ENCODE assay signal across 1 cellular context in genomic region chr4:48739560-48740019, GRCh38.
A peak's percentile ranks its signal among the peaks of the same experiment; 100 is the strongest.
TF ChIP-seq lines count a peak whose summit lies in the region.

No MANE protein-coding gene starts in this region.

TF ChIP-seq in K562, 482 proteins besides CTCF, POLR2A, EP300 and RAD21 (continued from another document and continues in another):
- no peak for TF ChIP-seq ETS2 (tag; IDR thresholded peaks at IDR 0.05; ENCODE audit: borderline replicate concordance, poor library complexity, severe bottlenecking)
- TF ChIP-seq SAFB (IDR thresholded peaks at IDR 0.05; ENCODE audit: borderline replicate concordance, low read depth, low read length): no peak
- TF ChIP-seq ZC3H4 (CRISPR knock-in tag; IDR thresholded peaks at IDR 0.05; ENCODE audit: borderline replicate concordance): no peak
- TF ChIP-seq SETDB1 (IDR thresholded peaks at IDR 0.05; ENCODE audit: low read length): no peak
- TF ChIP-seq GTF2F1 (IDR thresholded peaks at IDR 0.05; ENCODE audit: low read depth, low read length): no peak
- TF ChIP-seq PCBP2 (IDR thresholded peaks at IDR 0.05; ENCODE audit: low read depth, low read length, poor library complexity, severe bottlenecking): no peak
- TF ChIP-seq MAFK (IDR thresholded peaks at IDR 0.05; ENCODE audit: low read length): no peak
- TF ChIP-seq ZNF384 (IDR thresholded peaks at IDR 0.05; ENCODE audit: low read depth, low read length): no peak
- no peak for TF ChIP-seq CHCHD3 (CRISPR knock-in tag; IDR thresholded peaks at IDR 0.05)
- TF ChIP-seq ZNF511 (CRISPR knock-in tag; IDR thresholded peaks at IDR 0.05): no peak
- no peak for TF ChIP-seq EP400 (IDR thresholded peaks at IDR 0.05)
- TF ChIP-seq E2F1 (CRISPR knock-in tag; IDR thresholded peaks at IDR 0.05): no peak
- TF ChIP-seq CXXC5 (CRISPR knock-in tag; IDR thresholded peaks at IDR 0.05): no peak
- TF ChIP-seq CAMTA2 (CRISPR knock-in tag; conservative IDR thresholded peaks at IDR 0.05): no peak
- TF ChIP-seq VEZF1 (CRISPR knock-in tag; IDR thresholded peaks at IDR 0.05): 0 out of 2 replicates have a peak, but pooled peaks have one; percentile 20
- TF ChIP-seq HMGN3 (IDR thresholded peaks at IDR 0.05; ENCODE audit: borderline replicate concordance, extremely low read depth, insufficient read length, low read depth, low read length): no peak
- no peak for TF ChIP-seq IRF9 (tag; IDR thresholded peaks at IDR 0.05)
- no peak for TF ChIP-seq TSHZ1 (CRISPR knock-in tag; IDR thresholded peaks at IDR 0.05)
- TF ChIP-seq E4F1 (CRISPR knock-in tag; IDR thresholded peaks at IDR 0.05; ENCODE audit: borderline replicate concordance): no peak
- no peak for TF ChIP-seq ZNF134 (CRISPR knock-in tag; conservative IDR thresholded peaks at IDR 0.05)
- no peak for TF ChIP-seq ATF1 (CRISPR knock-in tag; IDR thresholded peaks at IDR 0.05)
- TF ChIP-seq ATF1 (tag; IDR thresholded peaks at IDR 0.05): no peak
- no peak for TF ChIP-seq E2F6 (IDR thresholded peaks at IDR 0.05; ENCODE audit: borderline replicate concordance in 1 of 2, extremely low read depth in 1 of 2, insufficient read depth in 1 of 2, insufficient read length in 1 of 2, low read depth in 1 of 2, low read length in 1 of 2, poor library complexity in 1 of 2, severe bottlenecking in 1 of 2)
- TF ChIP-seq CLOCK (CRISPR knock-in tag; IDR thresholded peaks at IDR 0.05; ENCODE audit: borderline replicate concordance): no peak
- TF ChIP-seq NCOA4 (IDR thresholded peaks at IDR 0.05; ENCODE audit: partially characterized antibody): no peak
- TF ChIP-seq ZNF707 (CRISPR knock-in tag; conservative IDR thresholded peaks at IDR 0.05): no peak
- no peak for TF ChIP-seq NR3C1 (CRISPR knock-in tag; IDR thresholded peaks at IDR 0.05)
- TF ChIP-seq HEY1 (CRISPR knock-in tag; IDR thresholded peaks at IDR 0.05; ENCODE audit: borderline replicate concordance): no peak
- TF ChIP-seq TEAD4 (IDR thresholded peaks at IDR 0.05; ENCODE audit: low read length): peak; percentile 81
- no peak for TF ChIP-seq TEAD4 (CRISPR knock-in tag; IDR thresholded peaks at IDR 0.05; ENCODE audit: borderline replicate concordance)
- no peak for TF ChIP-seq SMAD2 (IDR thresholded peaks at IDR 0.05; ENCODE audit: low read depth, low read length)
- no peak for TF ChIP-seq PHF21A (IDR thresholded peaks at IDR 0.05; ENCODE audit: borderline replicate concordance, low read depth)
- TF ChIP-seq XRCC4 (IDR thresholded peaks at IDR 0.05; ENCODE audit: extremely low read depth, insufficient read depth, insufficient read length): no peak
- no peak for TF ChIP-seq ZBTB33 (CRISPR knock-in tag; IDR thresholded peaks at IDR 0.05)
- TF ChIP-seq RNF219 (CRISPR knock-in tag; IDR thresholded peaks at IDR 0.05): no peak
- TF ChIP-seq ZNF224 (CRISPR knock-in tag; IDR thresholded peaks at IDR 0.05): no peak
- TF ChIP-seq FOXO4 (CRISPR knock-in tag; IDR thresholded peaks at IDR 0.05): no peak
- TF ChIP-seq POLR2AphosphoS5 (IDR thresholded peaks at IDR 0.05; ENCODE audit: control insufficient read depth, insufficient read depth, low read depth, low read length): peak; percentile 48; the same call in 1 of the 2 replicates
- TF ChIP-seq NR1H2 (CRISPR knock-in tag; IDR thresholded peaks at IDR 0.05): no peak
- TF ChIP-seq TRIM28 (IDR thresholded peaks at IDR 0.05): no peak
- peak; percentile 26; the same call in 1 of the 2 replicates for TF ChIP-seq NR2C1 (IDR thresholded peaks at IDR 0.05)
- 0 out of 2 replicates have a peak, but pooled peaks have one; percentile 23 for TF ChIP-seq NR2C1 (tag; IDR thresholded peaks at IDR 0.05)
- TF ChIP-seq HIVEP1 (CRISPR knock-in tag; IDR thresholded peaks at IDR 0.05): no peak
- no peak for TF ChIP-seq OTX1 (CRISPR knock-in tag; IDR thresholded peaks at IDR 0.05)
